ENCODE assay signal across 1 cellular context in genomic region chr11:827146-827860, GRCh38.
TF ChIP-seq lines count a peak whose summit lies in the region.

No MANE protein-coding gene starts in this region.

TF ChIP-seq in K562, 482 proteins besides CTCF, POLR2A, EP300 and RAD21 (continued from another document and continues in another):
- TF ChIP-seq DACH1 (IDR thresholded peaks at IDR 0.05; ENCODE audit: partially characterized antibody) (no peak), NRF1 (conservative IDR thresholded peaks at IDR 0.05 in 1 of 2, IDR thresholded peaks at IDR 0.05 in 1 of 2) (peak; percentile 76 to 80; a peak in 2 of 4 replicates), CTBP1 (IDR thresholded peaks at IDR 0.05; ENCODE audit: borderline replicate concordance) (peak; percentile 87), MCM2 (IDR thresholded peaks at IDR 0.05; ENCODE audit: low read depth) (no peak), ZNF175 (CRISPR knock-in tag; IDR thresholded peaks at IDR 0.05; ENCODE audit: low read depth) (no peak), ZBTB2 (IDR thresholded peaks at IDR 0.05) (0 out of 2 replicates have a peak, but pooled peaks have one; percentile 36), CHD2 (IDR thresholded peaks at IDR 0.05; ENCODE audit: low read depth, low read length) (no peak), L3MBTL2 (IDR thresholded peaks at IDR 0.05) (peak; percentile 83), XRCC5 (IDR thresholded peaks at IDR 0.05; ENCODE audit: low read depth, low read length) (no peak), FOXK2 (conservative IDR thresholded peaks at IDR 0.05 in 1 of 2, IDR thresholded peaks at IDR 0.05 in 1 of 2; ENCODE audit: low read depth in 2 of 2) (peak in 1 of 2 experiments; percentile 30; a peak in 1 of 4 replicates), ESRRA (IDR thresholded peaks at IDR 0.05; ENCODE audit: borderline replicate concordance, low read depth) (peak; percentile 65), SOX6 (IDR thresholded peaks at IDR 0.05) (0 out of 2 replicates have a peak, but pooled peaks have one; percentile 14), ZNF165 (CRISPR knock-in tag; IDR thresholded peaks at IDR 0.05; ENCODE audit: borderline replicate concordance) (no peak), KDM1A (IDR thresholded peaks at IDR 0.05) (no peak), ELF4 (CRISPR knock-in tag; IDR thresholded peaks at IDR 0.05) (no peak; the same call in 1 of the 2 replicates), ZNF408 (CRISPR knock-in tag; IDR thresholded peaks at IDR 0.05; ENCODE audit: low read depth) (no peak), MYC (IDR thresholded peaks at IDR 0.05; ENCODE audit: low read depth, low read length) (peak; percentile 91), MYC (CRISPR knock-in tag; IDR thresholded peaks at IDR 0.05; ENCODE audit: borderline replicate concordance, low read depth) (peak; percentile 87; the same call in 1 of the 2 replicates), SREBF2 (CRISPR knock-in tag; IDR thresholded peaks at IDR 0.05) (no peak), SUPT5H (IDR thresholded peaks at IDR 0.05) (peak; percentile 51), DDX20 (tag; IDR thresholded peaks at IDR 0.05; ENCODE audit: low read depth) (no peak), POLR2H (tag; IDR thresholded peaks at IDR 0.05; ENCODE audit: low read depth) (no peak), CREB3L1 (IDR thresholded peaks at IDR 0.05; ENCODE audit: borderline replicate concordance, low read depth) (peak; percentile 67; the same call in 1 of the 2 replicates), NFIX (CRISPR knock-in tag; IDR thresholded peaks at IDR 0.05; ENCODE audit: low read depth) (no peak), TARDBP (IDR thresholded peaks at IDR 0.05) (0 out of 2 replicates have a peak, but pooled peaks have one; percentile 14), SMAD4 (CRISPR knock-in tag; conservative IDR thresholded peaks at IDR 0.05) (peak; percentile 77), ZKSCAN8 (CRISPR knock-in tag; IDR thresholded peaks at IDR 0.05) (no peak), ZBTB12 (CRISPR knock-in tag; IDR thresholded peaks at IDR 0.05) (no peak), ZNF444 (CRISPR knock-in tag; IDR thresholded peaks at IDR 0.05) (no peak), HNRNPLL (IDR thresholded peaks at IDR 0.05; ENCODE audit: low read depth, low read length, poor library complexity, severe bottlenecking) (peak; percentile 68), EP400 (IDR thresholded peaks at IDR 0.05) (peak; percentile 93), ZBED1 (IDR thresholded peaks at IDR 0.05) (no peak), CREM (IDR thresholded peaks at IDR 0.05; ENCODE audit: low read depth) (peak; percentile 4; the same call in 1 of the 2 replicates), RNF2 (IDR thresholded peaks at IDR 0.05) (peak; percentile 55; the same call in 1 of the 2 replicates)
- TF ChIP-seq, protein P1, sequence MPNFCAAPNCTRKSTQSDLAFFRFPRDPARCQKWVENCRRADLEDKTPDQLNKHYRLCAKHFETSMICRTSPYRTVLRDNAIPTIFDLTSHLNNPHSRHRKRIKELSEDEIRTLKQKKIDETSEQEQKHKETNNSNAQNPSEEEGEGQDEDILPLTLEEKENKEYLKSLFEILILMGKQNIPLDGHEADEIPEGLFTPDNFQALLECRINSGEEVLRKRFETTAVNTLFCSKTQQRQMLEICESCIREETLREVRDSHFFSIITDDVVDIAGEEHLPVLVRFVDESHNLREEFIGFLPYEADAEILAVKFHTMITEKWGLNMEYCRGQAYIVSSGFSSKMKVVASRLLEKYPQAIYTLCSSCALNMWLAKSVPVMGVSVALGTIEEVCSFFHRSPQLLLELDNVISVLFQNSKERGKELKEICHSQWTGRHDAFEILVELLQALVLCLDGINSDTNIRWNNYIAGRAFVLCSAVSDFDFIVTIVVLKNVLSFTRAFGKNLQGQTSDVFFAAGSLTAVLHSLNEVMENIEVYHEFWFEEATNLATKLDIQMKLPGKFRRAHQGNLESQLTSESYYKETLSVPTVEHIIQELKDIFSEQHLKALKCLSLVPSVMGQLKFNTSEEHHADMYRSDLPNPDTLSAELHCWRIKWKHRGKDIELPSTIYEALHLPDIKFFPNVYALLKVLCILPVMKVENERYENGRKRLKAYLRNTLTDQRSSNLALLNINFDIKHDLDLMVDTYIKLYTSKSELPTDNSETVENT (CRISPR knock-in tag; IDR thresholded peaks at IDR 0.05), result peak; percentile 22; the same call in 1 of the 2 replicates
- TF ChIP-seq, protein P2, sequence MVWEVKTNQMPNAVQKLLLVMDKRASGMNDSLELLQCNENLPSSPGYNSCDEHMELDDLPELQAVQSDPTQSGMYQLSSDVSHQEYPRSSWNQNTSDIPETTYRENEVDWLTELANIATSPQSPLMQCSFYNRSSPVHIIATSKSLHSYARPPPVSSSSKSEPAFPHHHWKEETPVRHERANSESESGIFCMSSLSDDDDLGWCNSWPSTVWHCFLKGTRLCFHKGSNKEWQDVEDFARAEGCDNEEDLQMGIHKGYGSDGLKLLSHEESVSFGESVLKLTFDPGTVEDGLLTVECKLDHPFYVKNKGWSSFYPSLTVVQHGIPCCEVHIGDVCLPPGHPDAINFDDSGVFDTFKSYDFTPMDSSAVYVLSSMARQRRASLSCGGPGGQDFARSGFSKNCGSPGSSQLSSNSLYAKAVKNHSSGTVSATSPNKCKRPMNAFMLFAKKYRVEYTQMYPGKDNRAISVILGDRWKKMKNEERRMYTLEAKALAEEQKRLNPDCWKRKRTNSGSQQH (CRISPR knock-in tag; IDR thresholded peaks at IDR 0.05), result no peak
- TF ChIP-seq, protein P3, sequence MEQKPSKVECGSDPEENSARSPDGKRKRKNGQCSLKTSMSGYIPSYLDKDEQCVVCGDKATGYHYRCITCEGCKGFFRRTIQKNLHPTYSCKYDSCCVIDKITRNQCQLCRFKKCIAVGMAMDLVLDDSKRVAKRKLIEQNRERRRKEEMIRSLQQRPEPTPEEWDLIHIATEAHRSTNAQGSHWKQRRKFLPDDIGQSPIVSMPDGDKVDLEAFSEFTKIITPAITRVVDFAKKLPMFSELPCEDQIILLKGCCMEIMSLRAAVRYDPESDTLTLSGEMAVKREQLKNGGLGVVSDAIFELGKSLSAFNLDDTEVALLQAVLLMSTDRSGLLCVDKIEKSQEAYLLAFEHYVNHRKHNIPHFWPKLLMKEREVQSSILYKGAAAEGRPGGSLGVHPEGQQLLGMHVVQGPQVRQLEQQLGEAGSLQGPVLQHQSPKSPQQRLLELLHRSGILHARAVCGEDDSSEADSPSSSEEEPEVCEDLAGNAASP (IDR thresholded peaks at IDR 0.05), result no peak
- TF ChIP-seq, protein P4, sequence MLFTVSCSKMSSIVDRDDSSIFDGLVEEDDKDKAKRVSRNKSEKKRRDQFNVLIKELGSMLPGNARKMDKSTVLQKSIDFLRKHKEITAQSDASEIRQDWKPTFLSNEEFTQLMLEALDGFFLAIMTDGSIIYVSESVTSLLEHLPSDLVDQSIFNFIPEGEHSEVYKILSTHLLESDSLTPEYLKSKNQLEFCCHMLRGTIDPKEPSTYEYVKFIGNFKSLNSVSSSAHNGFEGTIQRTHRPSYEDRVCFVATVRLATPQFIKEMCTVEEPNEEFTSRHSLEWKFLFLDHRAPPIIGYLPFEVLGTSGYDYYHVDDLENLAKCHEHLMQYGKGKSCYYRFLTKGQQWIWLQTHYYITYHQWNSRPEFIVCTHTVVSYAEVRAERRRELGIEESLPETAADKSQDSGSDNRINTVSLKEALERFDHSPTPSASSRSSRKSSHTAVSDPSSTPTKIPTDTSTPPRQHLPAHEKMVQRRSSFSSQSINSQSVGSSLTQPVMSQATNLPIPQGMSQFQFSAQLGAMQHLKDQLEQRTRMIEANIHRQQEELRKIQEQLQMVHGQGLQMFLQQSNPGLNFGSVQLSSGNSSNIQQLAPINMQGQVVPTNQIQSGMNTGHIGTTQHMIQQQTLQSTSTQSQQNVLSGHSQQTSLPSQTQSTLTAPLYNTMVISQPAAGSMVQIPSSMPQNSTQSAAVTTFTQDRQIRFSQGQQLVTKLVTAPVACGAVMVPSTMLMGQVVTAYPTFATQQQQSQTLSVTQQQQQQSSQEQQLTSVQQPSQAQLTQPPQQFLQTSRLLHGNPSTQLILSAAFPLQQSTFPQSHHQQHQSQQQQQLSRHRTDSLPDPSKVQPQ (CRISPR knock-in tag; IDR thresholded peaks at IDR 0.05; ENCODE audit: borderline replicate concordance), result no peak
- TF ChIP-seq, protein P5, sequence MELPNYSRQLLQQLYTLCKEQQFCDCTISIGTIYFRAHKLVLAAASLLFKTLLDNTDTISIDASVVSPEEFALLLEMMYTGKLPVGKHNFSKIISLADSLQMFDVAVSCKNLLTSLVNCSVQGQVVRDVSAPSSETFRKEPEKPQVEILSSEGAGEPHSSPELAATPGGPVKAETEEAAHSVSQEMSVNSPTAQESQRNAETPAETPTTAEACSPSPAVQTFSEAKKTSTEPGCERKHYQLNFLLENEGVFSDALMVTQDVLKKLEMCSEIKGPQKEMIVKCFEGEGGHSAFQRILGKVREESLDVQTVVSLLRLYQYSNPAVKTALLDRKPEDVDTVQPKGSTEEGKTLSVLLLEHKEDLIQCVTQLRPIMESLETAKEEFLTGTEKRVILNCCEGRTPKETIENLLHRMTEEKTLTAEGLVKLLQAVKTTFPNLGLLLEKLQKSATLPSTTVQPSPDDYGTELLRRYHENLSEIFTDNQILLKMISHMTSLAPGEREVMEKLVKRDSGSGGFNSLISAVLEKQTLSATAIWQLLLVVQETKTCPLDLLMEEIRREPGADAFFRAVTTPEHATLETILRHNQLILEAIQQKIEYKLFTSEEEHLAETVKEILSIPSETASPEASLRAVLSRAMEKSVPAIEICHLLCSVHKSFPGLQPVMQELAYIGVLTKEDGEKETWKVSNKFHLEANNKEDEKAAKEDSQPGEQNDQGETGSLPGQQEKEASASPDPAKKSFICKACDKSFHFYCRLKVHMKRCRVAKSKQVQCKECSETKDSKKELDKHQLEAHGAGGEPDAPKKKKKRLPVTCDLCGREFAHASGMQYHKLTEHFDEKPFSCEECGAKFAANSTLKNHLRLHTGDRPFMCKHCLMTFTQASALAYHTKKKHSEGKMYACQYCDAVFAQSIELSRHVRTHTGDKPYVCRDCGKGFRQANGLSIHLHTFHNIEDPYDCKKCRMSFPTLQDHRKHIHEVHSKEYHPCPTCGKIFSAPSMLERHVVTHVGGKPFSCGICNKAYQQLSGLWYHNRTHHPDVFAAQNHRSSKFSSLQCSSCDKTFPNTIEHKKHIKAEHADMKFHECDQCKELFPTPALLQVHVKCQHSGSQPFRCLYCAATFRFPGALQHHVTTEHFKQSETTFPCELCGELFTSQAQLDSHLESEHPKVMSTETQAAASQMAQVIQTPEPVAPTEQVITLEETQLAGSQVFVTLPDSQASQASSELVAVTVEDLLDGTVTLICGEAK (IDR thresholded peaks at IDR 0.05), result peak; percentile 52; the same call in 1 of the 2 replicates
- TF ChIP-seq, protein P5 (CRISPR knock-in tag; IDR thresholded peaks at IDR 0.05), result no peak
- TF ChIP-seq, protein P6, sequence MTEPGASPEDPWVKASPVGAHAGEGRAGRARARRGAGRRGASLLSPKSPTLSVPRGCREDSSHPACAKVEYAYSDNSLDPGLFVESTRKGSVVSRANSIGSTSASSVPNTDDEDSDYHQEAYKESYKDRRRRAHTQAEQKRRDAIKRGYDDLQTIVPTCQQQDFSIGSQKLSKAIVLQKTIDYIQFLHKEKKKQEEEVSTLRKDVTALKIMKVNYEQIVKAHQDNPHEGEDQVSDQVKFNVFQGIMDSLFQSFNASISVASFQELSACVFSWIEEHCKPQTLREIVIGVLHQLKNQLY (CRISPR knock-in tag; conservative IDR thresholded peaks at IDR 0.05), result no peak
